Comparison of ENCODE assay signal across 17 cellular contexts in the genomic region with DNA sequence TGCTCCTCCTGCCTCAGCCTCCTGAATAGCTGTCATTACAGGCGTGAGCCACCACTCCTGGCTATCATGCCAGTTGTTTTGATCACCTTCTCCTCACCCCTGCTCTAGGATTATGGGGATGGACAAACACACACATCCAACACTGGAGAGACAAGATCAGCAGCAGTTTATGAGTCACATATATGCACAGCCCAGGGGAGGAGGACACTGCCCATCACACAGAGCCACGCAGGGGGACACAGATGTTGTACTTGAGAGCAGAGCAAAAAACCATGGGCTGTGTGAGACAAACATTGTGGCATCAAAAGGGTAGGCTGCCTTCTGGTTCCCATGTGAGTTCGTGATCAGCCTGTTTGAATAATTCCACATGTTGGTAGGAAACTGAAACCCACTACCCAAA. TPM values are rescaled to one million over a fixed set of nuclear protein-coding genes. Genes with fewer than 3 reads are reported as not detected.
A peak's percentile ranks its signal among the peaks of the same experiment; 100 is the strongest.
DNase-seq lines count a peak whose midpoint lies in the region; ATAC-seq and TF ChIP-seq lines count a peak whose summit lies in the region.
"Had no signal": no experiment of that assay in that cellular context is flagged by ENCODE, and none has a peak within 500 bp of the region (broad histone marks: within the 10 kb centered on the region; RNA-seq: fewer than 3 reads in every experiment).

No MANE protein-coding gene starts in this region.

- H3K36me3 Mint-ChIP-seq in osteocyte (ENCODE audit: unreplicated experiment) = no peaks in the 10 kb centered on the region
- peaks cover 6 to 9% of the 10 kb centered on the region in 2 donors for H3K36me3 Mint-ChIP-seq in CD4-positive, alpha-beta memory T cell
- H3K36me3 Mint-ChIP-seq: CD14-positive monocyte had no signal

- H3K36me3 ChIP-seq in right atrium auricular region = no peaks in the 10 kb centered on the region
- no peaks in the 10 kb centered on the region for H3K36me3 ChIP-seq in heart left ventricle
- H3K36me3 ChIP-seq in CD4-positive, alpha-beta memory T cell (ENCODE audit: insufficient read depth, low read length) = no peaks in the 10 kb centered on the region
- H3K36me3 ChIP-seq: HAP-1 had no signal

- POLR2A ChIA-PET in CD4-positive, alpha-beta memory T cell (lab: Charles Lee; ENCODE audit: partially characterized antibody) = no interaction called here

- H3K4me3 Mint-ChIP-seq in osteocyte (ENCODE audit: unreplicated experiment) = no peak overlapping the region
- H3K4me3 Mint-ChIP-seq in CD4-positive, alpha-beta memory T cell = no peak overlapping the region
- H3K4me3 Mint-ChIP-seq: CD14-positive monocyte; CD8-positive, alpha-beta T cell had no signal

- no peak overlapping the region for H3K27ac ChIP-seq in right atrium auricular region
- no peak overlapping the region for H3K27ac ChIP-seq in heart left ventricle
- no peak overlapping the region for H3K27ac ChIP-seq in CD4-positive, alpha-beta memory T cell (ENCODE audit: low read depth, low read length)
- H3K27ac ChIP-seq: 22Rv1, A549, KMS-11 had no signal

- no peaks in the 10 kb centered on the region for H3K27me3 Mint-ChIP-seq in osteocyte (ENCODE audit: unreplicated experiment)
- no peaks in the 10 kb centered on the region for H3K27me3 Mint-ChIP-seq in CD4-positive, alpha-beta memory T cell

- H3K4me1 ChIP-seq in right atrium auricular region = no peaks in the 10 kb centered on the region
- H3K4me1 ChIP-seq in heart left ventricle = no peaks in the 10 kb centered on the region
- H3K4me1 ChIP-seq in CD4-positive, alpha-beta memory T cell (ENCODE audit: insufficient read depth, low read length) = peaks cover 11% of the 10 kb centered on the region
- H3K4me1 ChIP-seq: HAP-1 had no signal

- intact Hi-C loops in heart left ventricle (cut with DNase I) = no loop called here
- intact Hi-C loops in CD4-positive, alpha-beta memory T cell (cut with micrococcal nuclease) = no loop called here

- no peak overlapping the region for H3K4me3 ChIP-seq in right atrium auricular region
- no peak overlapping the region for H3K4me3 ChIP-seq in heart left ventricle
- no peak overlapping the region for H3K4me3 ChIP-seq in CD4-positive, alpha-beta memory T cell (ENCODE audit: low read length in 2 of 2)
- H3K4me3 ChIP-seq: A549, HAP-1 had no signal

- no peak for TF ChIP-seq POLR2A in heart left ventricle (IDR thresholded peaks at IDR 0.05)

- CTCF ChIA-PET in CD4-positive, alpha-beta memory T cell (lab: Charles Lee; ENCODE audit: partially characterized antibody) = no interaction called here

- no peaks in the 10 kb centered on the region for H3K9me3 ChIP-seq in right atrium auricular region
- no peaks in the 10 kb centered on the region for H3K9me3 ChIP-seq in heart left ventricle
- H3K9me3 ChIP-seq in CD4-positive, alpha-beta memory T cell (ENCODE audit: control insufficient read depth in 1 of 2, low read length in 2 of 2) = no peaks in the 10 kb centered on the region
- H3K9me3 ChIP-seq: A549, HAP-1 had no signal

- no peak overlapping the region for H3K27ac Mint-ChIP-seq in osteocyte (ENCODE audit: unreplicated experiment)
- peak overlapping the region in 2 of 7 donors; percentile 36 to 74 for H3K27ac Mint-ChIP-seq in CD4-positive, alpha-beta memory T cell
- H3K27ac Mint-ChIP-seq: CD14-positive monocyte; CD8-positive, alpha-beta T cell had no signal

- WGBS in heart left ventricle, 4 donors = 91 to 93% (median 92%) methylated on average over 3 of the region's 3 CpGs

- H3K9me3 Mint-ChIP-seq in osteocyte (ENCODE audit: unreplicated experiment) = no peaks in the 10 kb centered on the region
- H3K9me3 Mint-ChIP-seq in CD4-positive, alpha-beta memory T cell = peaks cover 0 to 2% (median 0%) of the 10 kb centered on the region in 8 donors
- H3K9me3 Mint-ChIP-seq: CD8-positive, alpha-beta T cell had no signal

- DNase-seq in DMS53 (lab: John Stamatoyannopoulos, UW) = peak; percentile 25
- no peak for DNase-seq in DMS53 treated with DMSO at 0.1 percent for 48 hours (lab: John Stamatoyannopoulos, UW; ENCODE audit: unreplicated experiment)
- DNase-seq in right atrium auricular region (ENCODE audit: low spot score) = peak; percentile 23
- no peak for DNase-seq in heart left ventricle
- peak; percentile 48 for DNase-seq in osteocyte (ENCODE audit: extremely low spot score, unreplicated experiment)
- no peak for DNase-seq in pons (ENCODE audit: low spot score)
- no peak for DNase-seq in CD4-positive, alpha-beta memory T cell
- DNase-seq: AML-193; Calu3; CD8-positive, alpha-beta T cell had no signal

- TF ChIP-seq CTCF in right atrium auricular region (IDR thresholded peaks at IDR 0.05) (no peak), heart left ventricle (IDR thresholded peaks at IDR 0.05) (no peak), osteocyte (IDR thresholded peaks at IDR 0.05) (no peak)

- H3K27me3 ChIP-seq in right atrium auricular region (no peaks in the 10 kb centered on the region), heart left ventricle (no peaks in the 10 kb centered on the region)
- H3K27me3 ChIP-seq in CD4-positive, alpha-beta memory T cell (ENCODE audit: insufficient read depth, low read length) = no peaks in the 10 kb centered on the region

- ATAC-seq in heart left ventricle = no peak
- ATAC-seq: A549; CD8-positive, alpha-beta T cell had no signal

- H3K4me1 Mint-ChIP-seq in osteocyte (ENCODE audit: unreplicated experiment) = no peaks in the 10 kb centered on the region
- peaks cover 3 to 21% (median 11%) of the 10 kb centered on the region in 4 donors for H3K4me1 Mint-ChIP-seq in CD4-positive, alpha-beta memory T cell
- H3K4me1 Mint-ChIP-seq: CD14-positive monocyte had no signal

RNA-seq across cellular contexts. Expression of gene EDARADD, which starts 32.1 kb away (rescaled TPM):
- total RNA-seq in right atrium auricular region = under 1 TPM in 1 of 2 donors, not detected in 1; 0.63 TPM
- total RNA-seq in heart left ventricle = 1 to 10 TPM in 8 of 9 donors, under 1 TPM in 1; 0.81 to 2.9 (median 2.2) TPM
- under 1 TPM; 0.35 to 0.91 TPM for polyA plus RNA-seq in heart left ventricle
- total RNA-seq in osteocyte = 0.34 and 0.59 TPM in 2 replicates
- 1 to 10 TPM; 7.9 to 8.5 TPM for total RNA-seq in CD4-positive, alpha-beta memory T cell
- polyA plus RNA-seq in CD4-positive, alpha-beta memory T cell = 1 to 10 TPM; 4.7 to 8.0 TPM
- total RNA-seq: HT-29 had no signal
- polyA plus RNA-seq: BJ, CD14-positive monocyte had no signal

Comparison
In these comparisons a context has a peak if more than half of its experiments do, and no peak if none do; other contexts are left out.
1. DNase-seq: peak in DMS53 (single experiment), right atrium auricular region (single experiment) and osteocyte (single experiment); none in DMS53 treated with DMSO at 0.1 percent for 48 hours (single experiment), heart left ventricle (0 of 5), pons (single experiment) and CD4-positive, alpha-beta memory T cell (0 of 5).